ENCODE assay signal across 1 cellular context in genomic region chr1:163321311-163322305, GRCh38.
TF ChIP-seq lines count a peak whose summit lies in the region.

Gene NUF2 (plus strand): TSS chr1:163321954. CDS start chr1:163326052, 4,098 bp downstream.

TF ChIP-seq in HepG2, 621 proteins besides CTCF, POLR2A, EP300 and RAD21 (continued from another document and continues in another):
- TF ChIP-seq CENPBD1 (CRISPR knock-in tag; IDR thresholded peaks at IDR 0.05; ENCODE audit: borderline replicate concordance, low read depth): no peak
- no peak for TF ChIP-seq RAD51 (IDR thresholded peaks at IDR 0.05; ENCODE audit: borderline replicate concordance)
- no peak for TF ChIP-seq ZNF577 (CRISPR knock-in tag; IDR thresholded peaks at IDR 0.05; ENCODE audit: borderline replicate concordance, low read depth)
- no peak for TF ChIP-seq ISX (CRISPR knock-in tag; conservative IDR thresholded peaks at IDR 0.05)
- peak; percentile 95; the same call in 1 of the 2 replicates for TF ChIP-seq ETS1 (CRISPR knock-in tag; IDR thresholded peaks at IDR 0.05)
- TF ChIP-seq KMT2B (CRISPR knock-in tag; IDR thresholded peaks at IDR 0.05): peak; percentile 100
- TF ChIP-seq MTA1 (CRISPR knock-in tag; IDR thresholded peaks at IDR 0.05; ENCODE audit: borderline replicate concordance): peak; percentile 92
- TF ChIP-seq POLR2G (IDR thresholded peaks at IDR 0.05; ENCODE audit: low read depth, low read length): peak; percentile 83
- TF ChIP-seq RXRA (CRISPR knock-in tag; IDR thresholded peaks at IDR 0.05): peak; percentile 92
- TF ChIP-seq ZNF282 (IDR thresholded peaks at IDR 0.05; ENCODE audit: partially characterized antibody): no peak
- no peak for TF ChIP-seq NFRKB (IDR thresholded peaks at IDR 0.05)
- no peak for TF ChIP-seq GATA4 (IDR thresholded peaks at IDR 0.05; ENCODE audit: borderline replicate concordance, low read depth)
- peak; percentile 88 for TF ChIP-seq CREB1 (IDR thresholded peaks at IDR 0.05)
- peak; percentile 89 for TF ChIP-seq CREB1 (CRISPR knock-in tag; IDR thresholded peaks at IDR 0.05)
- TF ChIP-seq TAF15 (IDR thresholded peaks at IDR 0.05; ENCODE audit: low read depth, low read length, poor library complexity, severe bottlenecking): peak; percentile 49
- peak; percentile 96 for TF ChIP-seq ZHX1 (CRISPR knock-in tag; IDR thresholded peaks at IDR 0.05; ENCODE audit: low read depth)
- TF ChIP-seq, protein P1, sequence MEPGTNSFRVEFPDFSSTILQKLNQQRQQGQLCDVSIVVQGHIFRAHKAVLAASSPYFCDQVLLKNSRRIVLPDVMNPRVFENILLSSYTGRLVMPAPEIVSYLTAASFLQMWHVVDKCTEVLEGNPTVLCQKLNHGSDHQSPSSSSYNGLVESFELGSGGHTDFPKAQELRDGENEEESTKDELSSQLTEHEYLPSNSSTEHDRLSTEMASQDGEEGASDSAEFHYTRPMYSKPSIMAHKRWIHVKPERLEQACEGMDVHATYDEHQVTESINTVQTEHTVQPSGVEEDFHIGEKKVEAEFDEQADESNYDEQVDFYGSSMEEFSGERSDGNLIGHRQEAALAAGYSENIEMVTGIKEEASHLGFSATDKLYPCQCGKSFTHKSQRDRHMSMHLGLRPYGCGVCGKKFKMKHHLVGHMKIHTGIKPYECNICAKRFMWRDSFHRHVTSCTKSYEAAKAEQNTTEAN (CRISPR knock-in tag; conservative IDR thresholded peaks at IDR 0.05): peak; percentile 89; the same call in 1 of the 2 replicates
- peak; percentile 94 for TF ChIP-seq ZBTB39 (CRISPR knock-in tag; IDR thresholded peaks at IDR 0.05)
- peak; percentile 85 for TF ChIP-seq RFXANK (CRISPR knock-in tag; IDR thresholded peaks at IDR 0.05)
- TF ChIP-seq, protein P2, sequence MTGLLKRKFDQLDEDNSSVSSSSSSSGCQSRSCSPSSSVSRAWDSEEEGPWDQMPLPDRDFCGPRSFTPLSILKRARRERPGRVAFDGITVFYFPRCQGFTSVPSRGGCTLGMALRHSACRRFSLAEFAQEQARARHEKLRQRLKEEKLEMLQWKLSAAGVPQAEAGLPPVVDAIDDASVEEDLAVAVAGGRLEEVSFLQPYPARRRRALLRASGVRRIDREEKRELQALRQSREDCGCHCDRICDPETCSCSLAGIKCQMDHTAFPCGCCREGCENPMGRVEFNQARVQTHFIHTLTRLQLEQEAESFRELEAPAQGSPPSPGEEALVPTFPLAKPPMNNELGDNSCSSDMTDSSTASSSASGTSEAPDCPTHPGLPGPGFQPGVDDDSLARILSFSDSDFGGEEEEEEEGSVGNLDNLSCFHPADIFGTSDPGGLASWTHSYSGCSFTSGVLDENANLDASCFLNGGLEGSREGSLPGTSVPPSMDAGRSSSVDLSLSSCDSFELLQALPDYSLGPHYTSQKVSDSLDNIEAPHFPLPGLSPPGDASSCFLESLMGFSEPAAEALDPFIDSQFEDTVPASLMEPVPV (CRISPR knock-in tag; IDR thresholded peaks at IDR 0.05): peak; percentile 98
- 0 out of 2 replicates have a peak, but pooled peaks have one; percentile 79 for TF ChIP-seq PREB (CRISPR knock-in tag; IDR thresholded peaks at IDR 0.05)
- TF ChIP-seq ATF6 (CRISPR knock-in tag; conservative IDR thresholded peaks at IDR 0.05): no peak
- TF ChIP-seq SMAD9 (CRISPR knock-in tag; IDR thresholded peaks at IDR 0.05): no peak
- TF ChIP-seq ZC3H4 (CRISPR knock-in tag; IDR thresholded peaks at IDR 0.05; ENCODE audit: borderline replicate concordance): peak; percentile 64; the same call in 1 of the 2 replicates
- peak; percentile 95; the same call in 1 of the 2 replicates for TF ChIP-seq ZNF280B (CRISPR knock-in tag; IDR thresholded peaks at IDR 0.05; ENCODE audit: borderline replicate concordance)
- peak; percentile 97 for TF ChIP-seq ZIK1 (CRISPR knock-in tag; IDR thresholded peaks at IDR 0.05; ENCODE audit: borderline replicate concordance, low read depth)
- peak; percentile 100 for TF ChIP-seq YEATS4 (CRISPR knock-in tag; IDR thresholded peaks at IDR 0.05; ENCODE audit: borderline replicate concordance)
- no peak for TF ChIP-seq ZNF660 (CRISPR knock-in tag; IDR thresholded peaks at IDR 0.05; ENCODE audit: borderline replicate concordance, low read depth)
- peak; percentile 88 for TF ChIP-seq TAF1 (CRISPR knock-in tag; IDR thresholded peaks at IDR 0.05)
- TF ChIP-seq KDM4B (CRISPR knock-in tag; IDR thresholded peaks at IDR 0.05): peak; percentile 99
- TF ChIP-seq, protein P3, sequence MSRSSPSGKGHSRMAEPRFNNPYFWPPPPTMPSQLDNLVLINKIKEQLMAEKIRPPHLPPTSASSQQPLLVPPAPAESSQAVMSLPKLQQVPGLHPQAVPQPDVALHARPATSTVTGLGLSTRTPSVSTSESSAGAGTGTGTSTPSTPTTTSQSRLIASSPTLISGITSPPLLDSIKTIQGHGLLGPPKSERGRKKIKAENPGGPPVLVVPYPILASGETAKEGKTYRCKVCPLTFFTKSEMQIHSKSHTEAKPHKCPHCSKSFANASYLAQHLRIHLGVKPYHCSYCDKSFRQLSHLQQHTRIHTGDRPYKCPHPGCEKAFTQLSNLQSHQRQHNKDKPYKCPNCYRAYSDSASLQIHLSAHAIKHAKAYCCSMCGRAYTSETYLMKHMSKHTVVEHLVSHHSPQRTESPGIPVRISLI (CRISPR knock-in tag; IDR thresholded peaks at IDR 0.05; ENCODE audit: borderline replicate concordance): peak; percentile 74; the same call in 1 of the 2 replicates
- TF ChIP-seq ZNF709 (CRISPR knock-in tag; IDR thresholded peaks at IDR 0.05): peak; percentile 81
- TF ChIP-seq SOX6 (IDR thresholded peaks at IDR 0.05): no peak
- TF ChIP-seq SOX6 (CRISPR knock-in tag; IDR thresholded peaks at IDR 0.05): peak; percentile 85
- TF ChIP-seq, protein P4, sequence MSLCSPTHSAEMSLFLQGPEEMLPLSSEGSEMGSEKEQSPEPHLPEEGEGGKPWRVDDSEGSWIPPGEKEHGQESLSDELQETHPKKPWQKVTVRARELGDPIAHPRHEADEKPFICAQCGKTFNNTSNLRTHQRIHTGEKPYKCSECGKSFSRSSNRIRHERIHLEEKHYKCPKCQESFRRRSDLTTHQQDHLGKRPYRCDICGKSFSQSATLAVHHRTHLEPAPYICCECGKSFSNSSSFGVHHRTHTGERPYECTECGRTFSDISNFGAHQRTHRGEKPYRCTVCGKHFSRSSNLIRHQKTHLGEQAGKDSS (CRISPR knock-in tag; IDR thresholded peaks at IDR 0.05; ENCODE audit: borderline replicate concordance, low read depth): peak; percentile 99
- no peak for TF ChIP-seq ZNF781 (CRISPR knock-in tag; IDR thresholded peaks at IDR 0.05; ENCODE audit: borderline replicate concordance, not compliant biosample characterization)
- peak; percentile 42; the same call in 1 of the 2 replicates for TF ChIP-seq ZNF773 (CRISPR knock-in tag; IDR thresholded peaks at IDR 0.05; ENCODE audit: borderline replicate concordance)
- peak; percentile 99 for TF ChIP-seq SALL2 (CRISPR knock-in tag; IDR thresholded peaks at IDR 0.05)
- peak; percentile 91 for TF ChIP-seq JARID2 (CRISPR knock-in tag; IDR thresholded peaks at IDR 0.05; ENCODE audit: insufficient replicate concordance)
- TF ChIP-seq REL (CRISPR knock-in tag; conservative IDR thresholded peaks at IDR 0.05): peak; percentile 96
- peak; percentile 97 for TF ChIP-seq MIXL1 (CRISPR knock-in tag; IDR thresholded peaks at IDR 0.05)
- TF ChIP-seq, protein P5, sequence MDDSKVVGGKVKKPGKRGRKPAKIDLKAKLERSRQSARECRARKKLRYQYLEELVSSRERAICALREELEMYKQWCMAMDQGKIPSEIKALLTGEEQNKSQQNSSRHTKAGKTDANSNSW (CRISPR knock-in tag; IDR thresholded peaks at IDR 0.05; ENCODE audit: borderline replicate concordance): peak; percentile 78
- TF ChIP-seq ZNF7 (CRISPR knock-in tag; IDR thresholded peaks at IDR 0.05): peak; percentile 69; the same call in 1 of the 2 replicates
- peak; percentile 100 for TF ChIP-seq KAT8 (CRISPR knock-in tag; IDR thresholded peaks at IDR 0.05)
- TF ChIP-seq ZNF670 (CRISPR knock-in tag; IDR thresholded peaks at IDR 0.05; ENCODE audit: borderline replicate concordance): peak; percentile 99
